1 cellular context compared by ENCODE assay signal in the genomic region with DNA sequence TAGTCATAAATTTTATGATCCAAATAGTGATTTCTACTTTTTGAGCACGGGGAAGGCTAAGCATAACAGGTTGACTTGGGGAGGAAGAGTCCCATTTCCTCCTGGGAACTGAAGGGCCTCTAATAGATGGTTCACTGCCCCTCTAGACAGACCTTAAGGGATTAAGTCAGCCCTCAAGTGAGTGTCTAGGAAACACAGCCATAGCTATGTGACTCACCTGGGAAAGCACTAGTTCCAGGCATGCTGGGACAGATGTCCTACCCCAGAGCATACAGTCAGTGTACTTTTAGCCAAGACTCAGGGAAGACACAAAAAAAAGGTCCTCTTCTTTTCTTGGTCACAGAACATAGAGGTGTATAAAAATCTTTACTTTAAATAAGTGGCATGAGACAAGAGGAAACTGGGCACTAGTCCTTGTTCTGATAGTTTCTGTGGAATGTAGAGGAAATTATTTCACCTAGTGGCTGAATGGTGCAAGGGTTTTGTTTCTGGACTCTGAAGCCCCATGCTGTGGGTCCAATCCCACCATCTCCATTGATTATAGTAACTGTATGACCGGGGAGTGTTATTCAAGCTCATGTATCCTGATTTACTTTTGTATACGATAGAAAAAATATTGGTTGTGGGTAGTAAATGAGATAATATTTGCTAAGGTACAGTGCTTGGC.
TF ChIP-seq lines count a peak whose summit lies in the region.

No MANE protein-coding gene starts in this region.

TF ChIP-seq in HepG2, 621 proteins besides CTCF, POLR2A, EP300 and RAD21 (continued from another document):
- TF ChIP-seq GTF3A (CRISPR knock-in tag; conservative IDR thresholded peaks at IDR 0.05) = no peak
- TF ChIP-seq, protein P1, sequence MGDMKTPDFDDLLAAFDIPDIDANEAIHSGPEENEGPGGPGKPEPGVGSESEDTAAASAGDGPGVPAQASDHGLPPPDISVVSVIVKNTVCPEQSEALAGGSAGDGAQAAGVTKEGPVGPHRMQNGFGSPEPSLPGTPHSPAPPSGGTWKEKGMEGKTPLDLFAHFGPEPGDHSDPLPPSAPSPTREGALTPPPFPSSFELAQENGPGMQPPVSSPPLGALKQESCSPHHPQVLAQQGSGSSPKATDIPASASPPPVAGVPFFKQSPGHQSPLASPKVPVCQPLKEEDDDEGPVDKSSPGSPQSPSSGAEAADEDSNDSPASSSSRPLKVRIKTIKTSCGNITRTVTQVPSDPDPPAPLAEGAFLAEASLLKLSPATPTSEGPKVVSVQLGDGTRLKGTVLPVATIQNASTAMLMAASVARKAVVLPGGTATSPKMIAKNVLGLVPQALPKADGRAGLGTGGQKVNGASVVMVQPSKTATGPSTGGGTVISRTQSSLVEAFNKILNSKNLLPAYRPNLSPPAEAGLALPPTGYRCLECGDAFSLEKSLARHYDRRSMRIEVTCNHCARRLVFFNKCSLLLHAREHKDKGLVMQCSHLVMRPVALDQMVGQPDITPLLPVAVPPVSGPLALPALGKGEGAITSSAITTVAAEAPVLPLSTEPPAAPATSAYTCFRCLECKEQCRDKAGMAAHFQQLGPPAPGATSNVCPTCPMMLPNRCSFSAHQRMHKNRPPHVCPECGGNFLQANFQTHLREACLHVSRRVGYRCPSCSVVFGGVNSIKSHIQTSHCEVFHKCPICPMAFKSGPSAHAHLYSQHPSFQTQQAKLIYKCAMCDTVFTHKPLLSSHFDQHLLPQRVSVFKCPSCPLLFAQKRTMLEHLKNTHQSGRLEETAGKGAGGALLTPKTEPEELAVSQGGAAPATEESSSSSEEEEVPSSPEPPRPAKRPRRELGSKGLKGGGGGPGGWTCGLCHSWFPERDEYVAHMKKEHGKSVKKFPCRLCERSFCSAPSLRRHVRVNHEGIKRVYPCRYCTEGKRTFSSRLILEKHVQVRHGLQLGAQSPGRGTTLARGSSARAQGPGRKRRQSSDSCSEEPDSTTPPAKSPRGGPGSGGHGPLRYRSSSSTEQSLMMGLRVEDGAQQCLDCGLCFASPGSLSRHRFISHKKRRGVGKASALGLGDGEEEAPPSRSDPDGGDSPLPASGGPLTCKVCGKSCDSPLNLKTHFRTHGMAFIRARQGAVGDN (CRISPR knock-in tag; IDR thresholded peaks at IDR 0.05) = no peak
- TF ChIP-seq PHF20 (CRISPR knock-in tag; IDR thresholded peaks at IDR 0.05) = no peak
- TF ChIP-seq, protein P2, sequence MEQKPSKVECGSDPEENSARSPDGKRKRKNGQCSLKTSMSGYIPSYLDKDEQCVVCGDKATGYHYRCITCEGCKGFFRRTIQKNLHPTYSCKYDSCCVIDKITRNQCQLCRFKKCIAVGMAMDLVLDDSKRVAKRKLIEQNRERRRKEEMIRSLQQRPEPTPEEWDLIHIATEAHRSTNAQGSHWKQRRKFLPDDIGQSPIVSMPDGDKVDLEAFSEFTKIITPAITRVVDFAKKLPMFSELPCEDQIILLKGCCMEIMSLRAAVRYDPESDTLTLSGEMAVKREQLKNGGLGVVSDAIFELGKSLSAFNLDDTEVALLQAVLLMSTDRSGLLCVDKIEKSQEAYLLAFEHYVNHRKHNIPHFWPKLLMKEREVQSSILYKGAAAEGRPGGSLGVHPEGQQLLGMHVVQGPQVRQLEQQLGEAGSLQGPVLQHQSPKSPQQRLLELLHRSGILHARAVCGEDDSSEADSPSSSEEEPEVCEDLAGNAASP (CRISPR knock-in tag; IDR thresholded peaks at IDR 0.05; ENCODE audit: borderline replicate concordance) = no peak
- TF ChIP-seq NCOA5 (CRISPR knock-in tag; IDR thresholded peaks at IDR 0.05) = no peak
TF ChIP-seq in HepG2: peak in this region for 0.
